Comparison of ENCODE assay signal across 20 cellular contexts in genomic region chr7:140297192-140297591, GRCh38.
DNase-seq lines count a peak whose midpoint lies in the region; ATAC-seq, FAIRE-seq and TF ChIP-seq lines count a peak whose summit lies in the region.
"Had no signal": no experiment of that assay in that cellular context is flagged by ENCODE, and none has a peak within 500 bp of the region (broad histone marks: within the 10 kb centered on the region; RNA-seq: fewer than 3 reads in every experiment).

No MANE protein-coding gene starts in this region.

- no peak overlapping the region for H3K4me3 ChIP-seq in K562
- H3K4me3 ChIP-seq: BLaER1 treated with 17β-estradiol and CSF1 and Interleukin-3, amounts not matched to agents 10 nM and 100 nM; MG63; PC-9 had no signal

- peak; percentile 9 to 53 (median 27); a peak in 4 of 6 replicates for TF ChIP-seq CTCF in K562 (IDR thresholded peaks at IDR 0.05 in 2 of 3, conservative IDR thresholded peaks at IDR 0.05 in 1 of 3; ENCODE audit: insufficient read depth in 2 of 3, low read depth in 1 of 3, low read length in 3 of 3)

- no peaks in the 10 kb centered on the region for H3K36me3 Mint-ChIP-seq in activated naive CD4-positive, alpha-beta T cell treated with anti-CD3 and anti-CD28 coated beads for 36 hours (ENCODE audit: low read depth)
- H3K36me3 Mint-ChIP-seq: CD8-positive, alpha-beta T cell; IgD-negative memory B cell had no signal

- H3K4me1 ChIP-seq in K562 (replicated peaks in 1 of 2; ENCODE audit: control insufficient read depth in 2 of 2, insufficient read depth in 2 of 2, low read length in 2 of 2), result peaks cover 0 to 5% of the 10 kb centered on the region in 2 experiments; a peak in 1 of 5 replicates

- no peak for FAIRE-seq in K562 (lab: Jason Lieb, UNC)
- FAIRE-seq: H54 had no signal

- no peak overlapping the region for H3K27ac ChIP-seq in K562 (ENCODE audit: extremely low read depth, low read depth, low read length)
- H3K27ac ChIP-seq: BLaER1 treated with 17β-estradiol and CSF1 and Interleukin-3, amounts not matched to agents 10 nM and 100 nM; PC-9 had no signal

- WGBS in K562 (ENCODE audit: insufficient coverage, low coverage, missing lambda C conversion rate), result 70% methylated on average over 6 of the region's 6 CpGs

- H3K9me3 Mint-ChIP-seq in activated naive CD4-positive, alpha-beta T cell treated with anti-CD3 and anti-CD28 coated beads for 36 hours, result no peaks in the 10 kb centered on the region
- H3K9me3 Mint-ChIP-seq: CD8-positive, alpha-beta T cell; IgD-negative memory B cell had no signal

- CTCF ChIA-PET in activated naive CD4-positive, alpha-beta T cell treated with anti-CD3 and anti-CD28 coated beads for 36 hours (lab: Charles Lee), result interaction anchor here (1.1 to 1.4 kb wide), 3 partner anchors 11 to 120 kb away, joined by 3 read pairs; no protein-coding TSS in a partner anchor
- CTCF ChIA-PET in K562 (lab: Yijun Ruan, JAX; ENCODE audit: low intra/inter-chr PET ratio), result interaction anchor here (0.6 kb wide), 1 partner anchor 125 kb away, joined by 3 read pairs; no protein-coding TSS in a partner anchor

- no peak overlapping the region for H2AFZ ChIP-seq in K562 (ENCODE audit: low read depth, low read length)
- H2AFZ ChIP-seq: PC-9 had no signal

- H3K36me3 ChIP-seq in K562 (ENCODE audit: control insufficient read depth, insufficient read depth, low read length), result no peaks in the 10 kb centered on the region
- H3K36me3 ChIP-seq: BLaER1 treated with 17β-estradiol and CSF1 and Interleukin-3, amounts not matched to agents 10 nM and 100 nM; MG63 had no signal

- no peaks in the 10 kb centered on the region for H4K20me1 ChIP-seq in K562 (replicated peaks; ENCODE audit: control insufficient read depth, insufficient read depth, low read length)
- H4K20me1 ChIP-seq: BLaER1 treated with 17β-estradiol and CSF1 and Interleukin-3, amounts not matched to agents 10 nM and 100 nM had no signal

- DNase-seq in activated naive CD4-positive, alpha-beta T cell treated with anti-CD3 and anti-CD28 coated beads for 36 hours, result peak; percentile 10
- DNase-seq in activated naive CD4-positive, alpha-beta T cell treated with Interleukin-2 at 50 U/mL for 16 hours, result no peak
- peak; percentile 42 for DNase-seq in HuH-7 (ENCODE audit: low spot score)
- no peak for DNase-seq in K562 (ENCODE audit: extremely low read depth in 1 of 4, low spot score in 3 of 4)
- no peak for DNase-seq in NCI-H524 (lab: John Stamatoyannopoulos, UW)
- no peak for DNase-seq in SKM-1 treated with dmso at 0.1 percent for 144 hours (lab: John Stamatoyannopoulos, UW; ENCODE audit: unreplicated experiment)
- DNase-seq in activated CD4-positive, alpha-beta T cell treated with anti-CD3 and anti-CD28 coated beads for 48 hours, result no peak
- DNase-seq: CD8-positive, alpha-beta T cell; DMS79 treated with DMSO at 0.1 percent for 48 hours; Kasumi-1; MG63; NCI-H1048; NCI-H1436 treated with DMSO at 0.1 percent for 48 hours; NCI-H2029 treated with DMSO at 0.1 percent for 48 hours; NCI-H510A treated with DMSO at 0.1 percent for 48 hours; NCI-H82; PC-9 had no signal

- H3K27me3 Mint-ChIP-seq in activated naive CD4-positive, alpha-beta T cell treated with anti-CD3 and anti-CD28 coated beads for 36 hours (ENCODE audit: low read depth), result no peaks in the 10 kb centered on the region
- H3K27me3 Mint-ChIP-seq: IgD-negative memory B cell had no signal

- no peak overlapping the region for H3K9ac ChIP-seq in K562 (ENCODE audit: insufficient read depth in 1 of 2, low read depth in 2 of 2, low read length in 2 of 2)
- H3K9ac ChIP-seq: BLaER1 treated with 17β-estradiol and CSF1 and Interleukin-3, amounts not matched to agents 10 nM and 100 nM had no signal

- H3K79me2 ChIP-seq in K562 (ENCODE audit: control insufficient read depth, insufficient read depth, low read length), result no peaks in the 10 kb centered on the region

- POLR2A ChIA-PET in K562 (lab: Yijun Ruan, JAX), result interaction anchor here (0.6 kb wide), 1 partner anchor 278 kb away, joined by 3 read pairs; no protein-coding TSS in a partner anchor

- H3K27me3 ChIP-seq in K562 (ENCODE audit: control insufficient read depth in 2 of 2, insufficient read depth in 2 of 2, low read length in 2 of 2), result no peaks in the 10 kb centered on the region
- H3K27me3 ChIP-seq: BLaER1 treated with 17β-estradiol and CSF1 and Interleukin-3, amounts not matched to agents 10 nM and 100 nM; MG63 had no signal

- in situ Hi-C loops in K562 (cut with MboI), result no loop called here

- H3K9me1 ChIP-seq in K562 (ENCODE audit: control insufficient read depth, insufficient read depth, low read length), result no peaks in the 10 kb centered on the region

- H3K4me2 ChIP-seq in K562 (ENCODE audit: insufficient read depth, low read length), result no peak overlapping the region
- H3K4me2 ChIP-seq: BLaER1 treated with 17β-estradiol and CSF1 and Interleukin-3, amounts not matched to agents 10 nM and 100 nM; PC-9 had no signal

- H3K4me3 Mint-ChIP-seq in activated naive CD4-positive, alpha-beta T cell treated with anti-CD3 and anti-CD28 coated beads for 36 hours, result no peak overlapping the region
- H3K4me3 Mint-ChIP-seq: CD8-positive, alpha-beta T cell; IgD-negative memory B cell had no signal

- no TSS peak for BruUV-seq in K562 (replicated peaks; lab: Mats Ljungman, UMichigan)

- TF ChIP-seq RAD21 in K562 (CRISPR knock-in tag; conservative IDR thresholded peaks at IDR 0.05 in 1 of 2, IDR thresholded peaks at IDR 0.05 in 1 of 2), result 0 out of 4 replicates have a peak, but pooled peaks of 1 of the 2 experiments have one; percentile 42

- intact Hi-C loops in activated naive CD4-positive, alpha-beta T cell treated with anti-CD3 and anti-CD28 coated beads for 36 hours (cut with micrococcal nuclease), result no loop called here
- intact Hi-C loops in K562 (cut with micrococcal nuclease), result no loop called here

- H3K9me3 ChIP-seq in K562 (replicated peaks; ENCODE audit: control insufficient read depth, insufficient read depth, low read depth, low read length), result no peaks in the 10 kb centered on the region
- H3K9me3 ChIP-seq: BLaER1 treated with 17β-estradiol and CSF1 and Interleukin-3, amounts not matched to agents 10 nM and 100 nM; MG63 had no signal

- ATAC-seq in K562, result peak; percentile 21
- ATAC-seq: CD8-positive, alpha-beta T cell had no signal

- no peak for TF ChIP-seq POLR2A in K562 (conservative IDR thresholded peaks at IDR 0.05)

- no peaks in the 10 kb centered on the region for H3K4me1 Mint-ChIP-seq in activated naive CD4-positive, alpha-beta T cell treated with anti-CD3 and anti-CD28 coated beads for 36 hours (ENCODE audit: low read depth)

- no peak for TF ChIP-seq EP300 in K562 (IDR thresholded peaks at IDR 0.05; ENCODE audit: low read length)

- no peak overlapping the region for H3K27ac Mint-ChIP-seq in activated naive CD4-positive, alpha-beta T cell treated with anti-CD3 and anti-CD28 coated beads for 36 hours
- H3K27ac Mint-ChIP-seq: CD8-positive, alpha-beta T cell; IgD-negative memory B cell had no signal

TF ChIP-seq in K562, 482 proteins besides CTCF, POLR2A, EP300 and RAD21:
- TF ChIP-seq ZNF121 (CRISPR knock-in tag; conservative IDR thresholded peaks at IDR 0.05) (peak; percentile 14; the same call in 1 of the 2 replicates), MYC (IDR thresholded peaks at IDR 0.05; ENCODE audit: low read depth, low read length) (0 out of 2 replicates have a peak, but pooled peaks have one; percentile 12), MYC (CRISPR knock-in tag; IDR thresholded peaks at IDR 0.05; ENCODE audit: borderline replicate concordance, low read depth) (no peak), POLR2AphosphoS5 (IDR thresholded peaks at IDR 0.05; ENCODE audit: control insufficient read depth, insufficient read depth, low read depth, low read length) (no peak), ZNF75A (CRISPR knock-in tag; IDR thresholded peaks at IDR 0.05) (no peak), ZBTB33 (CRISPR knock-in tag; IDR thresholded peaks at IDR 0.05) (0 out of 2 replicates have a peak, but pooled peaks have one; percentile 25)

Comparison
In these comparisons a context has a peak if more than half of its experiments do, and no peak if none do; other contexts are left out.
1. DNase-seq: peak in activated naive CD4-positive, alpha-beta T cell treated with anti-CD3 and anti-CD28 coated beads for 36 hours (single experiment) and HuH-7 (single experiment); none in activated naive CD4-positive, alpha-beta T cell treated with Interleukin-2 at 50 U/mL for 16 hours (single experiment), K562 (0 of 4), NCI-H524 (0 of 2), SKM-1 treated with dmso at 0.1 percent for 144 hours (single experiment) and activated CD4-positive, alpha-beta T cell treated with anti-CD3 and anti-CD28 coated beads for 48 hours (single experiment).